Comparison of ENCODE assay signal across 16 cellular contexts in the genomic region with DNA sequence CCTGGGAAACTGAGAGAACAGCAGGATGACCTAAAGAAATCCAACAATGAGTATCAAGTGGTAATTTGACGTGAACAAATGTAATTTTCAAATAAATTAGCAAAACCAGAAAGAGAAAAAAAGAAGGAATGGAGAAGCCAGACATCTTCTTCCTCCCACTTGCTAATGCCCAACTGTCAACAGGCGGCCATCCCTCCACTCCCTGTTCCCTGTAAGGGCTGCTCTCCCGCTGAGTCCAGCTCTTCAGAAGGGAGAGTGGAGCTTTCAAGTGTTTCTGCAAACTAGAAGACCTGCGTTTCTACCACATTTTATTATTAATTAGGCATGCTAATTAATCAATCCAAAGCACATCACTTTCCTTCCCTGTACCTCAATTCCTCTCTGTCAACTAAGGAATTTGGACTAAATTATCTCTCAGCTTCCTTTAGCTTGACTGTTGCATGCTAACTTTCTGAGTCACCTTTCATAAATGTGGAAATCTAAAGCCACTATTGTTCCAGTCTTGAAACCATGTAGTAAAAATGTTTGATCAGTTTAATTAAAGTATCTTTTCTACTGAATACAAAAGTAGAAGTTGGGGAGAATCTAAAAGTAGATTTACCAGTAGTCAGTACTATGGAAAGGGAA. TPM values are rescaled to one million over a fixed set of nuclear protein-coding genes. Genes with fewer than 3 reads are reported as not detected.
DNase-seq lines count a peak whose midpoint lies in the region; ATAC-seq and TF ChIP-seq lines count a peak whose summit lies in the region.
"Had no signal": no experiment of that assay in that cellular context is flagged by ENCODE, and none has a peak within 500 bp of the region (broad histone marks: within the 10 kb centered on the region; RNA-seq: fewer than 3 reads in every experiment).

No MANE protein-coding gene starts in this region.

- CTCF ChIA-PET in PC-3 (lab: Charles Lee), result no interaction called here

- WGBS in right lobe of liver (ENCODE audit: insufficient coverage, low coverage, low lambda C conversion rate, missing lambda C conversion rate), result 60% methylated on average over 3 of the region's 4 CpGs

- H3K9ac ChIP-seq in PC-3 (ENCODE audit: low read length), result no peak overlapping the region

- H3K27me3 ChIP-seq in PC-3 (ENCODE audit: low read length) (peaks cover 2% of the 10 kb centered on the region; the same call in 1 of the 2 replicates), right lobe of liver (no peaks in the 10 kb centered on the region)
- H3K27me3 ChIP-seq: ascending aorta, neutrophil had no signal

- H3K4me3 ChIP-seq in PC-3 (ENCODE audit: low read length) (no peak overlapping the region), epithelial cell of proximal tubule (ENCODE audit: low read depth, low read length) (no peak overlapping the region), right lobe of liver (no peak overlapping the region)
- H3K4me3 ChIP-seq: ascending aorta, skin epidermis had no signal

- H3K79me2 ChIP-seq in PC-3 (ENCODE audit: low read length), result no peaks in the 10 kb centered on the region

- H3K9me2 ChIP-seq in PC-3 (replicated peaks; ENCODE audit: low read length), result no peaks in the 10 kb centered on the region

- TF ChIP-seq POLR2A in right lobe of liver (IDR thresholded peaks at IDR 0.05), result no peak

- H3K4me1 ChIP-seq in PC-3 (ENCODE audit: insufficient read depth, low read length), result peaks cover 12% of the 10 kb centered on the region; the same call in 1 of the 2 replicates
- no peaks in the 10 kb centered on the region for H3K4me1 ChIP-seq in right lobe of liver
- H3K4me1 ChIP-seq: ascending aorta had no signal

- BruUV-seq in PC-3 (replicated peaks; lab: Mats Ljungman, UMichigan), result no TSS peak

- POLR2A ChIA-PET in PC-3 (lab: Charles Lee; ENCODE audit: unreplicated experiment), result no interaction called here

- no peak overlapping the region for H2AFZ ChIP-seq in PC-3 (ENCODE audit: low read length)

- DNase-seq in GM03348 (ENCODE audit: low spot score) (peak; percentile 68), PC-3 (peak; percentile 76), epithelial cell of proximal tubule (ENCODE audit: low read depth) (peak; percentile 47), renal cortical epithelial cell (ENCODE audit: low read depth) (peak; percentile 78), cerebellar cortex (ENCODE audit: low spot score) (no peak), right lobe of liver (no peak)
- DNase-seq: activated CD8-positive, alpha-beta T cell treated with anti-CD3 and anti-CD28 coated beads for 36 hours; Caco-2; hypothalamus; NCI-H146 had no signal

- H3K36me3 ChIP-seq in PC-3 (ENCODE audit: low read depth, low read length), result no peaks in the 10 kb centered on the region
- H3K36me3 ChIP-seq in right lobe of liver, result no peaks in the 10 kb centered on the region
- H3K36me3 ChIP-seq: ascending aorta, neutrophil had no signal

- H3K9me3 ChIP-seq in PC-3 (ENCODE audit: low read length) (no peaks in the 10 kb centered on the region), right lobe of liver (no peaks in the 10 kb centered on the region)
- H3K9me3 ChIP-seq: ascending aorta, Caco-2, neutrophil had no signal

- H3F3A ChIP-seq in PC-3 (ENCODE audit: low read length, unreplicated experiment), result no peaks in the 10 kb centered on the region

- H4K20me1 ChIP-seq in PC-3 (ENCODE audit: low read length), result no peaks in the 10 kb centered on the region

- peak overlapping the region; percentile 31; the same call in 1 of the 2 replicates for H3K27ac ChIP-seq in PC-3 (ENCODE audit: low read length)
- no peak overlapping the region for H3K27ac ChIP-seq in right lobe of liver
- H3K27ac ChIP-seq: ascending aorta, neutrophil, skin epidermis had no signal

- TF ChIP-seq CTCF in PC-3 (conservative IDR thresholded peaks at IDR 0.05; ENCODE audit: low read depth, low read length) (no peak), epithelial cell of proximal tubule (conservative IDR thresholded peaks at IDR 0.05; ENCODE audit: low read depth, low read length) (no peak), right lobe of liver (IDR thresholded peaks at IDR 0.05) (no peak)

- intact Hi-C loops in PC-3 (cut with micrococcal nuclease), result loop anchor here (5.0 kb wide), 1 partner anchor 47 kb away; the partner anchor contains the start of gene CUL1
- intact Hi-C loops in right lobe of liver (cut with DNase I), result no loop called here

- peak; percentile 93 for ATAC-seq in PC-3
- ATAC-seq in right lobe of liver, result no peak
- no peak for ATAC-seq in GM19452 (IDR thresholded peaks at IDR 0.05; ENCODE audit: unreplicated experiment)
- ATAC-seq: activated CD8-positive, alpha-beta T cell treated with anti-CD3 and anti-CD28 coated beads for 36 hours; Right ventricle myocardium inferior had no signal

- H3K4me2 ChIP-seq in PC-3 (ENCODE audit: low read length), result no peak overlapping the region

RNA-seq across cellular contexts. Expression of gene CUL1, which starts 48.4 kb away (rescaled TPM):
- total RNA-seq in PC-3 (2014; rRNA removed), result 38.0 and 43.6 TPM in 2 replicates
- total RNA-seq in epithelial cell of proximal tubule, result 32.5 and 49.9 TPM in 2 replicates
- 39.2 and 69.2 TPM in 2 replicates for total RNA-seq in renal cortical epithelial cell
- total RNA-seq in right lobe of liver, result 10 to 100 TPM; 22.3 to 46.3 (median 30.8) TPM

RNA-seq across cellular contexts. Expression of gene C7orf33, which starts 59.8 kb away (rescaled TPM):
- total RNA-seq in PC-3 (2014; rRNA removed) (not detected in 2 replicates), epithelial cell of proximal tubule (not detected in 2 replicates), renal cortical epithelial cell (not detected in 2 replicates), right lobe of liver (not detected)
- total RNA-seq: activated CD8-positive, alpha-beta T cell treated with anti-CD3 and anti-CD28 coated beads for 36 hours; ascending aorta; lung microvascular endothelial cell; Right ventricle myocardium inferior had no signal

Comparison
In these comparisons a context has a peak if more than half of its experiments do, and no peak if none do; other contexts are left out.
1. DNase-seq: peak in GM03348 (single experiment), PC-3 (single experiment), epithelial cell of proximal tubule (single experiment) and renal cortical epithelial cell (single experiment); none in cerebellar cortex (single experiment) and right lobe of liver (0 of 3).